21 cellular contexts compared by ENCODE assay signal in the genomic region with DNA sequence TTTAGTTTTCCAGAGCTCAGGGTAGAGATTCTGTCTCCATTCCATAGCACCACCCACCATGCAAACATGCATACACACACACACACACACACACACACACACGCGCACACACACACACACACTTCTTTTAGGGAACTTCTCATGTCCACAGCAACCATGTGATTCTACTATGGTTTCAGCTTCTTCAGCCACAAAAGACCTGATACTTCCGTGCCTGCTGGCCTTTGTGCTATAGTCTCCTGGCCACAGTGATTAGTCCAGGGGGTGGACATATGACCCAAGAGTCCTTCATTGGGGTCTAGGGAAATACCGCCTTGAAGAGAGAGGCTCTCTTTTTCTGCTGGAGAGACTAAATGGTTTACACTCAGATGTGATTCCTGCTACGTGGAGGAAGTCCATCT. TPM values are rescaled to one million over a fixed set of nuclear protein-coding genes. Genes with fewer than 3 reads are reported as not detected.
DNase-seq lines count a peak whose midpoint lies in the region; ATAC-seq and TF ChIP-seq lines count a peak whose summit lies in the region.
"Had no signal": no experiment of that assay in that cellular context is flagged by ENCODE, and none has a peak within 500 bp of the region (broad histone marks: within the 10 kb centered on the region; RNA-seq: fewer than 3 reads in every experiment).

No MANE protein-coding gene starts in this region.

- H2AFZ ChIP-seq in neural progenitor cell (replicated peaks): no peak overlapping the region

- H3K4me3 ChIP-seq in left ventricle myocardium inferior: no peak overlapping the region
- no peak overlapping the region for H3K4me3 ChIP-seq in neural progenitor cell
- H3K4me3 ChIP-seq: dorsolateral prefrontal cortex, lung, stomach, upper lobe of left lung had no signal

- no peaks in the 10 kb centered on the region for H3F3A ChIP-seq in neural progenitor cell (ENCODE audit: low read depth)

- intact Hi-C loops in left ventricle myocardium inferior (cut with micrococcal nuclease) (no loop called here), cardiac septum (cut with DNase I) (no loop called here), left ventricle myocardium superior (cut with micrococcal nuclease) (no loop called here)

- H3K4me2 ChIP-seq in neural progenitor cell: no peak overlapping the region

- H3K27ac Mint-ChIP-seq in neural progenitor cell: no peak overlapping the region
- H3K27ac Mint-ChIP-seq: natural killer cell had no signal

- H3K36me3 ChIP-seq in left ventricle myocardium inferior (no peaks in the 10 kb centered on the region), neural progenitor cell (no peaks in the 10 kb centered on the region)
- H3K36me3 ChIP-seq: stomach, upper lobe of left lung had no signal

- no peaks in the 10 kb centered on the region for H4K20me1 ChIP-seq in neural progenitor cell (ENCODE audit: low read depth)

- no peak overlapping the region for H3K4me3 Mint-ChIP-seq in neural progenitor cell
- H3K4me3 Mint-ChIP-seq: natural killer cell had no signal

- no peaks in the 10 kb centered on the region for H3K36me3 Mint-ChIP-seq in neural progenitor cell
- H3K36me3 Mint-ChIP-seq: natural killer cell had no signal

- peak; percentile 40 for ATAC-seq in left ventricle myocardium superior
- no peak for ATAC-seq in GM19035 (IDR thresholded peaks at IDR 0.05; ENCODE audit: unreplicated experiment)
- ATAC-seq in GM21528 (IDR thresholded peaks at IDR 0.05; ENCODE audit: low FRiP score, unreplicated experiment): no peak
- ATAC-seq: natural killer cell had no signal

- H3K9me3 Mint-ChIP-seq in neural progenitor cell: no peaks in the 10 kb centered on the region
- H3K9me3 Mint-ChIP-seq: IgD-negative memory B cell, natural killer cell had no signal

- no peak overlapping the region for H3K9ac ChIP-seq in neural progenitor cell

- H3K27ac ChIP-seq in left ventricle myocardium inferior (replicated peaks) (peak overlapping the region; percentile 15), neural progenitor cell (no peak overlapping the region)
- H3K27ac ChIP-seq: C4-2B, stomach, upper lobe of left lung had no signal

- TF ChIP-seq CTCF in left ventricle myocardium inferior (IDR thresholded peaks at IDR 0.05; ENCODE audit: borderline replicate concordance) (no peak), neural progenitor cell (IDR thresholded peaks at IDR 0.05) (no peak)

- H3K79me2 ChIP-seq in neural progenitor cell (ENCODE audit: low read depth): peaks cover 12% of the 10 kb centered on the region

- no peaks in the 10 kb centered on the region for H3K27me3 Mint-ChIP-seq in neural progenitor cell (ENCODE audit: insufficient read depth, low read depth)

- H3K9me3 ChIP-seq in left ventricle myocardium inferior (replicated peaks) (no peaks in the 10 kb centered on the region), neural progenitor cell (ENCODE audit: low read depth) (no peaks in the 10 kb centered on the region)
- H3K9me3 ChIP-seq: stomach, upper lobe of left lung had no signal

- H3K4me1 Mint-ChIP-seq in neural progenitor cell: peaks cover 31% of the 10 kb centered on the region
- H3K4me1 Mint-ChIP-seq: natural killer cell had no signal

- H3K4me1 ChIP-seq in left ventricle myocardium inferior (peaks cover 40% of the 10 kb centered on the region), neural progenitor cell (peaks cover 18% of the 10 kb centered on the region)

- DNase-seq in left ventricle myocardium inferior (no peak), cardiac septum (ENCODE audit: low spot score) (no peak), RPMI8226 (peak; percentile 17), left ventricle myocardium superior (no peak), neural progenitor cell (ENCODE audit: low spot score) (no peak)
- no peak for DNase-seq in NK-92 treated with Interleukin-12 subunit alpha and Interleukin-12 subunit beta, amount 100 ng/mL, for 24 hours (lab: John Stamatoyannopoulos, UW)
- DNase-seq: DMS79, dorsolateral prefrontal cortex, glutamatergic neuron, natural killer cell, NCI-H1048, NCI-H2107, NCI-H526 treated with DMSO at 0.1 percent for 48 hours, stomach, SW 1271 had no signal

- peaks cover 4% of the 10 kb centered on the region for H3K27me3 ChIP-seq in left ventricle myocardium inferior (ENCODE audit: low read depth)
- H3K27me3 ChIP-seq in neural progenitor cell: no peaks in the 10 kb centered on the region
- H3K27me3 ChIP-seq: stomach, upper lobe of left lung had no signal

RNA-seq across cellular contexts. Expression of a gene that starts 53.5 kb away (rescaled TPM):
- 8.4 TPM for total RNA-seq in left ventricle myocardium inferior
- 7.5 TPM for total RNA-seq in cardiac septum
- 4.7 TPM for total RNA-seq in left ventricle myocardium superior
- 11.0 and 13.3 TPM in 2 replicates for total RNA-seq in neural progenitor cell (ENCODE audit: low replicate concordance)
